17 cellular contexts compared by ENCODE assay signal in the genomic region with DNA sequence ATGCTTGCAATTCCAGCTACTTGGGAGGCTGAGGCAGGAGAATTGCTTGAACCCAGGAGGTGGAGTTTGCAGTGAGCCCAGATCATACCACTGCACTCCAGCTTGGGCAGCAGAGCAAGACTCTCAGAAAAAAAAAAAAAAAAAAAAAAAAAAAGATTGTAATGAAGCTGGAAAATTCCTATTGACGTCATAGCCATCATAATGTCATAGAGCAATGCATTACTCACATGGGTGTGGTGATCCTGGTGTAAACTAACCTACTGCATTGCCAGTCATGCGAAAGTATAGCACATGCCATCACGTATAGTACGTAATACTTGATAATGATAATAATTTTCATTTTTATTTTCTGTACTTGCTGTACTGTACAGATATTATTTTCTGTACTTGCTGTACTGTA. TPM values are rescaled to one million over a fixed set of nuclear protein-coding genes. Genes with fewer than 3 reads are reported as not detected.
A peak's percentile ranks its signal among the peaks of the same experiment; 100 is the strongest.
DNase-seq lines count a peak whose midpoint lies in the region; ATAC-seq and TF ChIP-seq lines count a peak whose summit lies in the region.
"Had no signal": no experiment of that assay in that cellular context is flagged by ENCODE, and none has a peak within 500 bp of the region (broad histone marks: within the 10 kb centered on the region; RNA-seq: fewer than 3 reads in every experiment).

No MANE protein-coding gene starts in this region.

- H3K9me3 ChIP-seq in effector memory CD4-positive, alpha-beta T cell (ENCODE audit: control insufficient read depth, low read length): no peaks in the 10 kb centered on the region
- H3K9me3 ChIP-seq: Caco-2, stomach had no signal

- no peak for TF ChIP-seq CTCF in brain microvascular endothelial cell (IDR thresholded peaks at IDR 0.05; ENCODE audit: low read depth, low read length, missing control alignments)

- in situ Hi-C loops in Caki2 (cut with HindIII; ENCODE audit: low pct_unique_long_range_greater_than_20kb, low sequenced_read_pairs) (no loop called here), brain microvascular endothelial cell (cut with HindIII; ENCODE audit: low pct_ligation_motif_present, low sequenced_read_pairs) (no loop called here)

- no peaks in the 10 kb centered on the region for H3K36me3 ChIP-seq in brain microvascular endothelial cell (replicated peaks)
- H3K36me3 ChIP-seq in effector memory CD4-positive, alpha-beta T cell (ENCODE audit: control insufficient read depth, insufficient read depth, low read length): no peaks in the 10 kb centered on the region
- H3K36me3 ChIP-seq: neural progenitor cell, stomach had no signal

- no peak overlapping the region for H3K4me3 ChIP-seq in brain microvascular endothelial cell (ENCODE audit: low read depth, low read length)
- no peak overlapping the region for H3K4me3 ChIP-seq in effector memory CD4-positive, alpha-beta T cell (ENCODE audit: insufficient read depth, low read depth, low read length, poor library complexity, severe bottlenecking)
- H3K4me3 ChIP-seq: neural progenitor cell, stomach had no signal

- H3K27me3 ChIP-seq in brain microvascular endothelial cell (replicated peaks): no peaks in the 10 kb centered on the region
- H3K27me3 ChIP-seq in effector memory CD4-positive, alpha-beta T cell (replicated peaks; ENCODE audit: control insufficient read depth, insufficient read depth, low read length, poor library complexity, severe bottlenecking): no peaks in the 10 kb centered on the region
- H3K27me3 ChIP-seq: neural progenitor cell, stomach had no signal

- H3K27ac ChIP-seq in brain microvascular endothelial cell: peak overlapping the region; percentile 83
- no peak overlapping the region for H3K27ac ChIP-seq in effector memory CD4-positive, alpha-beta T cell (ENCODE audit: insufficient read depth, low read length, poor library complexity, severe bottlenecking)
- H3K27ac ChIP-seq: neural progenitor cell, stomach, VCaP had no signal

- peak; percentile 92 for DNase-seq in Caki2 (ENCODE audit: low read depth)
- peak; percentile 8 for DNase-seq in LoVo (ENCODE audit: low spot score)
- peak; percentile 71 for DNase-seq in brain microvascular endothelial cell
- DNase-seq in iris pigment epithelial cell (ENCODE audit: low read depth): peak; percentile 82
- no peak for DNase-seq in effector memory CD4-positive, alpha-beta T cell
- no peak for DNase-seq in hepatic stellate cell (ENCODE audit: low spot score)
- DNase-seq in stimulated activated CD4-positive, alpha-beta T cell treated with anti-CD3 and anti-CD28 coated beads, Interleukin-1b, Interleukin-23, amount 100 ng/mL, for 48 hours: no peak
- DNase-seq: activated CD4-positive, alpha-beta memory T cell treated with anti-CD3 and anti-CD28 coated beads, Interleukin-2, amount 10 ng/mL, durations not matched to agents 7 days and 5 days; Caco-2; kidney; NCI-H2029; NCI-H526 treated with DMSO at 0.1 percent for 48 hours; OCI-M1; stomach had no signal

- no peak for ATAC-seq in GM21576 (IDR thresholded peaks at IDR 0.05; ENCODE audit: unreplicated experiment)

- H3K4me1 ChIP-seq in effector memory CD4-positive, alpha-beta T cell (ENCODE audit: control insufficient read depth, insufficient read depth, low read length, poor library complexity, severe bottlenecking): no peaks in the 10 kb centered on the region
- H3K4me1 ChIP-seq: Caco-2 had no signal

RNA-seq across cellular contexts. Expression of a gene that starts 42.7 kb away (rescaled TPM):
- 6.2 and 6.4 TPM in 2 replicates for total RNA-seq in Caki2 (2014; rRNA removed; shearing (Covaris generic); ENCODE audit: low replicate concordance)

Comparison
In these comparisons a context has a peak if more than half of its experiments do, and no peak if none do; other contexts are left out.
1. DNase-seq: peak in Caki2 (single experiment), LoVo (single experiment), brain microvascular endothelial cell (single experiment) and iris pigment epithelial cell (single experiment); none in effector memory CD4-positive, alpha-beta T cell (0 of 3), hepatic stellate cell (single experiment) and stimulated activated CD4-positive, alpha-beta T cell treated with anti-CD3 and anti-CD28 coated beads, Interleukin-1b, Interleukin-23, amount 100 ng/mL, for 48 hours (single experiment).